In the genomic region with DNA sequence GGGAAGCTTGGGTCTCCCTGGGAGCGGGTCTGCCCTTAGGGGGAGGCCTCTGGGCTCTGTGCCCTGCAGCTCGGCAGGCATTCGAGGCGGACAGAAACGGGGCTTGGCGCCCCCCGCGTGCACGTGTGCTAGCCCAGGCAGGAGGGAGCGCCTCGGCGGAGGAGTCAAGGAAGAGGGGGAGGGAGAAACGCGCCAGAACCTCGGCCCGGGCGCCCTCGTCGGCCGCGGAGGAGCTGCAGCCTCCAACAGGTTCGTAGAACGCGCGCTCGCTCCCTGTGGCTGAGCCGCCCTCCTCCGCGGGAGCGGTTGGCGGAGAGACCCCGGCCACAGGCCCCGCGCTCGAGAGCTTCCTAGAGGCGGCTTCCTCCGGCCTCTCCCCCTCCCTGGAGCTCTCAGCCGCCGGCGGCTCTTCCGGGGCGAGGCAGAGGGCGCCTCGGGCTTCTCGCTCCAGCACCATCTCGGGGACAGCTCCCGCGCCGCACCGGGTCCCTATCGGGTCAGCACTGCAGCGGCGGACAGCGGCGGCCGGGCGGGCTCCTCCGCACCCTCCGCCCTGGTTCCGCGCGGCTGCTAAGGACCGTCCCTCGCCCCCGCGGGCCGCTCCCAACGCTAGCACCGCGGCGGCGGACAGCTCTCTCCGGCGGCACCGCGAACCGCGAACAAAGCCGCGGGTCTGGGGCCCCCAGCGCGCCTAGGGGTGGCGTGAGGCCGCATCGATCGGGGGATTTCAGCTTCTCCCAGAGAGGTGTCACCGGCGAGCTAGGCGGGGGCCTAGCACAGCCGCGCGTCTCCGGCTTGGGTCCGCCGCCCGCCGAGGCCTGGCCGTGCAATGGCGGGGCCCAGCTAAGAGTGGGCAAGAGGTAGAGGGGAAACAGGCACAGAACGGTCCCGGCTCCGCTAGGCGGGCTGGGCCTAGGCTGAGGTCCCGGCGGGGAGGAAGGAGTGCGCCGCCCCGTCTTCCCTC, we compare ENCODE assay signal across 8 cellular contexts.
A peak's percentile ranks its signal among the peaks of the same experiment; 100 is the strongest.
DNase-seq lines count a peak whose midpoint lies in the region; ATAC-seq, FAIRE-seq and TF ChIP-seq lines count a peak whose summit lies in the region.

No MANE protein-coding gene starts in this region.

- H2AK5ac ChIP-seq in H1 (ENCODE audit: low read depth, low read length): no peak overlapping the region

- H4K8ac ChIP-seq in H1 (ENCODE audit: extremely low read depth, insufficient read depth, low read length): no peak overlapping the region; the same call in 1 of the 2 replicates

- no peak overlapping the region for H3K4ac ChIP-seq in H1 (replicated peaks; ENCODE audit: insufficient read length, low read depth, low read length)

- H3K36me3 ChIP-seq in H1 (ENCODE audit: control insufficient read depth in 2 of 4, insufficient read depth in 4 of 4, low read length in 3 of 4): no peaks in the 10 kb centered on the region
- H3K36me3 ChIP-seq in mesodermal cell (ENCODE audit: control insufficient read depth, insufficient read depth, low read length): no peaks in the 10 kb centered on the region

- no peak overlapping the region for H3K18ac ChIP-seq in H1 (ENCODE audit: extremely low read depth, low read length)

- peaks cover 4 to 12% (median 8%) of the 10 kb centered on the region in 4 experiments; a peak in 6 of 7 replicates for H3K27me3 ChIP-seq in H1 (replicated peaks in 1 of 4; ENCODE audit: control insufficient read depth in 3 of 4, extremely low read depth in 1 of 4, insufficient read depth in 3 of 4, low read length in 3 of 4)

- FAIRE-seq in H1 (lab: Jason Lieb, UNC): no peak

- H4K91ac ChIP-seq in H1 (replicated peaks; ENCODE audit: insufficient read length, low read length): no peak overlapping the region

- POLR2A ChIA-PET in H1 (lab: Charles Lee; ENCODE audit: partially characterized antibody): interaction anchor here (0.7 to 1.6 kb wide), 6 partner anchors 16 to 75 kb away, joined by 3 to 4 read pairs (median 3); a partner anchor contains a TSS

- H2BK120ac ChIP-seq in H1 (replicated peaks; ENCODE audit: low read depth, low read length): no peak overlapping the region

- peak; percentile 21 for DNase-seq in GM04503 (ENCODE audit: low read depth)
- peak; percentile 74 for DNase-seq in NCI-H345 (lab: John Stamatoyannopoulos, UW)
- DNase-seq in activated CD8-positive, alpha-beta memory T cell treated with anti-CD3 and anti-CD28 coated beads, Interleukin-2, amount 50 U/mL, for 24 hours (ENCODE audit: extremely low read depth): peak; percentile 12
- DNase-seq in H1 (ENCODE audit: low read depth in 1 of 2, low spot score in 2 of 2): peak; percentile 56 to 95
- peak; percentile 68 to 69 for DNase-seq in stimulated activated CD8-positive, alpha-beta memory T cell treated with anti-CD3 and anti-CD28 coated beads, Interleukin-2, amount 100 ng/mL, for 48 hours (ENCODE audit: low read depth in 2 of 2)
- DNase-seq in HT-29 (ENCODE audit: low spot score): no peak

- H2BK20ac ChIP-seq in H1 (ENCODE audit: low read length): no peak overlapping the region

- TF ChIP-seq CTCF in H1 (IDR thresholded peaks at IDR 0.05; ENCODE audit: control extremely low read depth in 1 of 3, insufficient read depth in 1 of 3, low read depth in 1 of 3, low read length in 3 of 3): no peak

- peak overlapping the region; percentile 87 to 96 for H3K4me2 ChIP-seq in H1 (ENCODE audit: insufficient read depth in 1 of 2, low read depth in 2 of 2, low read length in 2 of 2)

- H4K5ac ChIP-seq in H1 (ENCODE audit: insufficient read length, low read depth, low read length): no peak overlapping the region

- H2BK12ac ChIP-seq in H1 (ENCODE audit: low read depth, low read length): no peak overlapping the region

- no peak overlapping the region for H3K14ac ChIP-seq in H1 (ENCODE audit: insufficient read length)

- H3K27ac ChIP-seq in H1 (ENCODE audit: low read depth, low read length): no peak overlapping the region
- peak overlapping the region; percentile 26 for H3K27ac ChIP-seq in mesodermal cell (ENCODE audit: low read depth, low read length, severe bottlenecking)

- no peak overlapping the region for H2AFZ ChIP-seq in H1 (ENCODE audit: low read length)

- H3K23me2 ChIP-seq in H1 (ENCODE audit: low read depth, low read length): peaks cover 13% of the 10 kb centered on the region; the same call in 1 of the 2 replicates

- H3K56ac ChIP-seq in H1 (replicated peaks; ENCODE audit: insufficient read length, low read depth, low read length): no peak overlapping the region

- 1% methylated on average over 50 of the region's 108 CpGs; no CpG with 5 or more reads in 1 of the 2 experiments for WGBS in H1 (ENCODE audit: extremely low coverage in 1 of 2, insufficient coverage in 1 of 2, insufficient read length in 1 of 2, insufficient replicate concordance in 2 of 2, low coverage in 1 of 2, low lambda C conversion rate in 2 of 2, missing lambda C conversion rate in 1 of 2), 2 experiments
- 0% methylated on average over 84 to 93 of the region's 108 CpGs for WGBS in mesodermal cell (ENCODE audit: insufficient coverage in 2 of 2), 2 experiments

- TF ChIP-seq POLR2A in H1 (IDR thresholded peaks at IDR 0.05; ENCODE audit: control extremely low read depth in 1 of 2, low read depth in 2 of 2, low read length in 2 of 2): no peak

- peak in 1 of 2 experiments; percentile 20; a peak in 1 of 4 replicates for TF ChIP-seq RAD21 in H1 (IDR thresholded peaks at IDR 0.05 in 1 of 2, conservative IDR thresholded peaks at IDR 0.05 in 1 of 2; ENCODE audit: low read depth in 2 of 2, low read length in 2 of 2)

- no peaks in the 10 kb centered on the region for H3K79me2 ChIP-seq in H1 (ENCODE audit: control insufficient read depth in 1 of 2, insufficient read depth in 2 of 2, low read length in 2 of 2)

- H3K23ac ChIP-seq in H1 (ENCODE audit: insufficient read length): no peak overlapping the region

- no peak overlapping the region for H2BK15ac ChIP-seq in H1 (ENCODE audit: low read length)

- H3K4me3 ChIP-seq in H1 (ENCODE audit: extremely low read depth in 1 of 4, insufficient read depth in 2 of 4, low read depth in 3 of 4, low read length in 4 of 4): peak overlapping the region; percentile 24 to 78 (median 60)
- H3K4me3 ChIP-seq in mesodermal cell (ENCODE audit: extremely low read depth, insufficient read depth, low read length, poor library complexity, severe bottlenecking): peak overlapping the region; percentile 35

- H3K9ac ChIP-seq in H1 (replicated peaks in 1 of 4; ENCODE audit: extremely low read depth in 1 of 4, low read depth in 3 of 4, low read length in 3 of 4): no peak overlapping the region; a peak in 1 of 7 replicates

- H4K20me1 ChIP-seq in H1 (replicated peaks in 1 of 2; ENCODE audit: control insufficient read depth in 1 of 2, insufficient read depth in 2 of 2, low read length in 2 of 2): peaks cover 0 to 6% of the 10 kb centered on the region in 2 experiments

- H3K4me1 ChIP-seq in H1 (replicated peaks in 1 of 4; ENCODE audit: control insufficient read depth in 3 of 4, insufficient read depth in 4 of 4, low read length in 3 of 4) (peaks cover 2 to 12% (median 9%) of the 10 kb centered on the region in 4 experiments; a peak in 5 of 7 replicates), mesodermal cell (ENCODE audit: control insufficient read depth, insufficient read depth, low read length, poor library complexity, severe bottlenecking) (peaks cover 7% of the 10 kb centered on the region)

- peak; percentile 56 for ATAC-seq in HG02970 (IDR thresholded peaks at IDR 0.05; ENCODE audit: low FRiP score, unreplicated experiment)

- H3K79me1 ChIP-seq in H1 (ENCODE audit: low read depth, low read length): no peaks in the 10 kb centered on the region

- peak in 1 of 2 experiments; percentile 91; a peak in 2 of 3 replicates for TF ChIP-seq EP300 in H1 (IDR thresholded peaks at IDR 0.05; ENCODE audit: borderline replicate concordance in 1 of 2, low read depth in 2 of 2, low read length in 2 of 2)

- CTCF ChIA-PET in H1 (lab: Charles Lee; ENCODE audit: partially characterized antibody): interaction anchor here (1.1 to 5.3 kb wide), 19 partner anchors 9 to 90 kb away, joined by 3 to 57 read pairs (median 7); a partner anchor contains a TSS

- no peaks in the 10 kb centered on the region for H3K9me3 ChIP-seq in H1 (ENCODE audit: insufficient read depth in 2 of 2, low read depth in 1 of 2, low read length in 1 of 2)
- H3K9me3 ChIP-seq in mesodermal cell (ENCODE audit: control insufficient read depth, low read length): no peaks in the 10 kb centered on the region

- H2BK5ac ChIP-seq in H1 (ENCODE audit: low read depth, low read length): no peak overlapping the region

TF ChIP-seq in H1, 55 proteins besides CTCF, POLR2A, EP300 and RAD21 (continues in another document):
- TF ChIP-seq SRF (IDR thresholded peaks at IDR 0.05; ENCODE audit: low read depth, low read length) (no peak), FOSL1 (IDR thresholded peaks at IDR 0.05; ENCODE audit: insufficient read depth, low read depth, low read length) (no peak), GABPA (IDR thresholded peaks at IDR 0.05; ENCODE audit: borderline replicate concordance, insufficient read depth, low read length) (peak; percentile 45), TBP (IDR thresholded peaks at IDR 0.05; ENCODE audit: low read depth, low read length) (peak; percentile 61; the same call in 1 of the 2 replicates)
- TF ChIP-seq, protein P1, sequence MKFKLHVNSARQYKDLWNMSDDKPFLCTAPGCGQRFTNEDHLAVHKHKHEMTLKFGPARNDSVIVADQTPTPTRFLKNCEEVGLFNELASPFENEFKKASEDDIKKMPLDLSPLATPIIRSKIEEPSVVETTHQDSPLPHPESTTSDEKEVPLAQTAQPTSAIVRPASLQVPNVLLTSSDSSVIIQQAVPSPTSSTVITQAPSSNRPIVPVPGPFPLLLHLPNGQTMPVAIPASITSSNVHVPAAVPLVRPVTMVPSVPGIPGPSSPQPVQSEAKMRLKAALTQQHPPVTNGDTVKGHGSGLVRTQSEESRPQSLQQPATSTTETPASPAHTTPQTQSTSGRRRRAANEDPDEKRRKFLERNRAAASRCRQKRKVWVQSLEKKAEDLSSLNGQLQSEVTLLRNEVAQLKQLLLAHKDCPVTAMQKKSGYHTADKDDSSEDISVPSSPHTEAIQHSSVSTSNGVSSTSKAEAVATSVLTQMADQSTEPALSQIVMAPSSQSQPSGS (IDR thresholded peaks at IDR 0.05; ENCODE audit: low read length): no peak
